ENCODE assay signal across 8 cellular contexts in genomic region chr16:67415872-67416793, GRCh38. TPM values are rescaled to one million over a fixed set of nuclear protein-coding genes. Genes with fewer than 3 reads are reported as not detected.
A peak's percentile ranks its signal among the peaks of the same experiment; 100 is the strongest.
DNase-seq lines count a peak whose midpoint lies in the region; ATAC-seq and TF ChIP-seq lines count a peak whose summit lies in the region.

Gene ZDHHC1 (minus strand): TSS chr16:67416477. CDS start chr16:67407775, 8,702 bp downstream.

- DNase-seq in CD14-positive monocyte (ENCODE audit: low spot score), result no peak
- DNase-seq in left colon, result peak; percentile 50 to 74
- DNase-seq in stimulated activated CD4-positive, alpha-beta T cell treated with anti-CD3 and anti-CD28 coated beads, Interleukin-15, amount 100 ng/mL, for 48 hours (ENCODE audit: low read depth in 2 of 2), result peak; percentile 19 to 39
- no peak for DNase-seq in NCI-H2029 treated with DMSO at 0.1 percent for 48 hours (lab: John Stamatoyannopoulos, UW)

- intact Hi-C loops in CD14-positive monocyte (cut with micrococcal nuclease), result no loop called here
- intact Hi-C loops in dendritic cell treated with granulocyte-macrophage colony-stimulating factor and Interleukin-4, amounts not matched to agents 40 ng/mL and 50 ng/mL, for 4 days (cut with micrococcal nuclease), result no loop called here
- intact Hi-C loops in left colon (cut with DNase I, micrococcal nuclease), result no loop called here

- no peak; the same call in 1 of the 2 replicates for TF ChIP-seq EP300 in Ishikawa (IDR thresholded peaks at IDR 0.05; ENCODE audit: borderline replicate concordance)

- peaks cover 13% of the 10 kb centered on the region for H3K4me1 Mint-ChIP-seq in CD14-positive monocyte
- H3K4me1 Mint-ChIP-seq in dendritic cell treated with granulocyte-macrophage colony-stimulating factor and Interleukin-4, amounts not matched to agents 40 ng/mL and 50 ng/mL, for 4 days (ENCODE audit: low read depth), result peaks cover 24% of the 10 kb centered on the region

- H3K4me3 ChIP-seq in WI38 (ENCODE audit: low read depth, low read length), result peak within 1 kb of the TSS; percentile 72

- peaks cover 8 to 32% (median 31%) of the 10 kb centered on the region in 3 donors for H3K27me3 Mint-ChIP-seq in CD14-positive monocyte (ENCODE audit: low read depth in 3 of 3)
- H3K27me3 Mint-ChIP-seq in dendritic cell treated with granulocyte-macrophage colony-stimulating factor and Interleukin-4, amounts not matched to agents 40 ng/mL and 50 ng/mL, for 4 days, result peaks cover 47% of the 10 kb centered on the region

- peak; percentile 84 for TF ChIP-seq RAD21 in Ishikawa (IDR thresholded peaks at IDR 0.05; ENCODE audit: low read depth)

- ATAC-seq in GM19372 (IDR thresholded peaks at IDR 0.05; ENCODE audit: low read depth, unreplicated experiment) (peak; percentile 78), left colon (peak; percentile 90)

- H3K9me3 Mint-ChIP-seq in CD14-positive monocyte, result no peaks in the 10 kb centered on the region
- no peaks in the 10 kb centered on the region for H3K9me3 Mint-ChIP-seq in dendritic cell treated with granulocyte-macrophage colony-stimulating factor and Interleukin-4, amounts not matched to agents 40 ng/mL and 50 ng/mL, for 4 days

- H3K36me3 Mint-ChIP-seq in CD14-positive monocyte, result no peaks in the 10 kb centered on the region
- H3K36me3 Mint-ChIP-seq in dendritic cell treated with granulocyte-macrophage colony-stimulating factor and Interleukin-4, amounts not matched to agents 40 ng/mL and 50 ng/mL, for 4 days (ENCODE audit: low read depth), result no peaks in the 10 kb centered on the region

- peak; percentile 63 for TF ChIP-seq CTCF in CD14-positive monocyte (IDR thresholded peaks at IDR 0.05)
- TF ChIP-seq CTCF in WI38 (IDR thresholded peaks at IDR 0.05; ENCODE audit: low read depth, low read length), result peak; percentile 32; the same call in 1 of the 2 replicates

- H3K4me3 Mint-ChIP-seq in CD14-positive monocyte, result peak within 1 kb of the TSS; percentile 68 to 83
- peak within 1 kb of the TSS; percentile 75 for H3K4me3 Mint-ChIP-seq in dendritic cell treated with granulocyte-macrophage colony-stimulating factor and Interleukin-4, amounts not matched to agents 40 ng/mL and 50 ng/mL, for 4 days

- peak within 1 kb of the TSS in 1 of 7 donors; percentile 50 for H3K27ac Mint-ChIP-seq in CD14-positive monocyte
- H3K27ac Mint-ChIP-seq in dendritic cell treated with granulocyte-macrophage colony-stimulating factor and Interleukin-4, amounts not matched to agents 40 ng/mL and 50 ng/mL, for 4 days, result peak within 1 kb of the TSS; percentile 72

TF ChIP-seq in Ishikawa, 13 proteins besides CTCF, POLR2A, EP300 and RAD21:
- no peak for TF ChIP-seq TEAD4 (IDR thresholded peaks at IDR 0.05)
- no peak; the same call in 1 of the 2 replicates for TF ChIP-seq MAX (IDR thresholded peaks at IDR 0.05)
- no peak for TF ChIP-seq CREB1 (IDR thresholded peaks at IDR 0.05; ENCODE audit: low read depth)
- TF ChIP-seq ZBTB7A (IDR thresholded peaks at IDR 0.05; ENCODE audit: low read depth), result peak; percentile 97
- no peak for TF ChIP-seq CEBPB (IDR thresholded peaks at IDR 0.05)
- no peak for TF ChIP-seq YY1 (IDR thresholded peaks at IDR 0.05; ENCODE audit: low read depth)
- peak; percentile 23; the same call in 1 of the 2 replicates for TF ChIP-seq NFIC (IDR thresholded peaks at IDR 0.05)
- TF ChIP-seq FOXM1 (IDR thresholded peaks at IDR 0.05; ENCODE audit: borderline replicate concordance, low read depth), result no peak
- TF ChIP-seq TCF12 (IDR thresholded peaks at IDR 0.05; ENCODE audit: low read depth), result no peak
- TF ChIP-seq EGR1 (IDR thresholded peaks at IDR 0.05), result no peak
- TF ChIP-seq TAF1 (IDR thresholded peaks at IDR 0.05; ENCODE audit: low read depth), result peak; percentile 46; the same call in 1 of the 2 replicates
- TF ChIP-seq REST (IDR thresholded peaks at IDR 0.05; ENCODE audit: low read depth), result no peak
- TF ChIP-seq USF1 (IDR thresholded peaks at IDR 0.05), result no peak

RNA-seq across cellular contexts. Expression of gene ZDHHC1, which starts in this region (rescaled TPM):
- 10 to 100 TPM in 1 of 2 donors, 1 to 10 TPM in 1; 6.0 to 14.2 TPM for polyA plus RNA-seq in CD14-positive monocyte
- 10 to 100 TPM; 10.7 to 12.5 TPM for total RNA-seq in left colon

Comparison
In these comparisons a context has a peak if more than half of its experiments do, and no peak if none do; other contexts are left out.
1. DNase-seq: peak in left colon (2 of 2) and stimulated activated CD4-positive, alpha-beta T cell treated with anti-CD3 and anti-CD28 coated beads, Interleukin-15, amount 100 ng/mL, for 48 hours (2 of 2); none in CD14-positive monocyte (single experiment) and NCI-H2029 treated with DMSO at 0.1 percent for 48 hours (single experiment).